13 cellular contexts compared by ENCODE assay signal in genomic region chr16:72246423-72246822, GRCh38.
DNase-seq lines count a peak whose midpoint lies in the region; ATAC-seq and TF ChIP-seq lines count a peak whose summit lies in the region.
"Had no signal": no experiment of that assay in that cellular context is flagged by ENCODE, and none has a peak within 500 bp of the region (broad histone marks: within the 10 kb centered on the region; RNA-seq: fewer than 3 reads in every experiment).

No MANE protein-coding gene starts in this region.

- peak; percentile 35 for DNase-seq in NCI-H748 (lab: John Stamatoyannopoulos, UW; ENCODE audit: unreplicated experiment)
- DNase-seq in NCI-H748 treated with DMSO at 0.1 percent for 48 hours (lab: John Stamatoyannopoulos, UW): no peak
- DNase-seq in activated CD8-positive, alpha-beta T cell treated with anti-CD3 and anti-CD28 coated beads for 36 hours: no peak
- DNase-seq in activated T-helper 2 cell treated with anti-CD3 and anti-CD28 coated beads, Interferon-gamma antibody, Interleukin-2, Interleukin-4, amounts not matched to agents 10 μg/mL and 5 μg/mL and 100 μg/mL, durations not matched to agents 14 hours and 24 hours and 36 hours (ENCODE audit: low spot score): no peak
- no peak for DNase-seq in NCI-H1417 treated with DMSO at 0.1 percent for 48 hours (lab: John Stamatoyannopoulos, UW)
- DNase-seq in PC-9: no peak
- DNase-seq: DMS 273 treated with DMSO at 0.1 percent for 48 hours, midbrain, NCI-H82, substantia nigra had no signal

- no peaks in the 10 kb centered on the region for H3K9me2 ChIP-seq in PC-9 (ENCODE audit: insufficient read depth)

- POLR2A ChIA-PET in activated CD8-positive, alpha-beta T cell treated with anti-CD3 and anti-CD28 coated beads for 36 hours (lab: Charles Lee): interaction anchor here (1.0 kb wide), 1 partner anchor 538 kb away, joined by 3 read pairs; no protein-coding TSS in a partner anchor
- POLR2A ChIA-PET in PC-9 (lab: Charles Lee; ENCODE audit: unreplicated experiment): no interaction called here

- H3K36me3 ChIP-seq in PC-9 (ENCODE audit: low read depth): no peaks in the 10 kb centered on the region

- no peaks in the 10 kb centered on the region for H4K20me1 ChIP-seq in PC-9 (ENCODE audit: insufficient read depth)

- ATAC-seq in GM21526 (IDR thresholded peaks at IDR 0.05; ENCODE audit: low FRiP score, unreplicated experiment) (peak; percentile 81), HG03066 (IDR thresholded peaks at IDR 0.05; ENCODE audit: low read depth, unreplicated experiment) (peak; percentile 94)
- ATAC-seq in activated CD8-positive, alpha-beta T cell treated with anti-CD3 and anti-CD28 coated beads for 36 hours: peak; percentile 58

- CTCF ChIA-PET in activated CD8-positive, alpha-beta T cell treated with anti-CD3 and anti-CD28 coated beads for 36 hours (lab: Charles Lee): interaction anchor here (1.3 to 1.4 kb wide), 2 partner anchors 10 to 122 kb away, joined by 3 to 4 read pairs; no protein-coding TSS in a partner anchor
- CTCF ChIA-PET in PC-9 (lab: Charles Lee): no interaction called here

- H3K4me2 ChIP-seq in PC-9: no peak overlapping the region

- no peaks in the 10 kb centered on the region for H3K36me3 Mint-ChIP-seq in activated CD8-positive, alpha-beta T cell treated with anti-CD3 and anti-CD28 coated beads for 36 hours (ENCODE audit: low read depth)
- H3K36me3 Mint-ChIP-seq in activated T-helper 2 cell treated with anti-CD3 and anti-CD28 coated beads, Interferon-gamma antibody, Interleukin-2, Interleukin-4, amounts not matched to agents 10 μg/mL and 5 μg/mL and 100 μg/mL, durations not matched to agents 14 hours and 24 hours and 36 hours (ENCODE audit: low read depth): no peaks in the 10 kb centered on the region

- no peak overlapping the region for H3K27ac ChIP-seq in PC-9
- H3K27ac ChIP-seq: epithelial cell of prostate had no signal

- H3K27me3 ChIP-seq in PC-9 (ENCODE audit: insufficient read depth, low read depth): no peaks in the 10 kb centered on the region

- no peaks in the 10 kb centered on the region for H3K9me3 Mint-ChIP-seq in activated CD8-positive, alpha-beta T cell treated with anti-CD3 and anti-CD28 coated beads for 36 hours
- H3K9me3 Mint-ChIP-seq in activated T-helper 2 cell treated with anti-CD3 and anti-CD28 coated beads, Interferon-gamma antibody, Interleukin-2, Interleukin-4, amounts not matched to agents 10 μg/mL and 5 μg/mL and 100 μg/mL, durations not matched to agents 14 hours and 24 hours and 36 hours: no peaks in the 10 kb centered on the region

- intact Hi-C loops in activated CD8-positive, alpha-beta T cell treated with anti-CD3 and anti-CD28 coated beads for 36 hours (cut with micrococcal nuclease): no loop called here
- intact Hi-C loops in activated T-helper 2 cell treated with anti-CD3 and anti-CD28 coated beads, Interferon-gamma antibody, Interleukin-2, Interleukin-4, amounts not matched to agents 10 μg/mL and 5 μg/mL and 100 μg/mL, durations not matched to agents 14 hours and 24 hours and 36 hours (cut with micrococcal nuclease): no loop called here
- intact Hi-C loops in PC-9 (cut with micrococcal nuclease; ENCODE audit: unreplicated experiment): no loop called here

- H3K27me3 Mint-ChIP-seq in activated CD8-positive, alpha-beta T cell treated with anti-CD3 and anti-CD28 coated beads for 36 hours: no peaks in the 10 kb centered on the region
- peaks cover 5% of the 10 kb centered on the region for H3K27me3 Mint-ChIP-seq in activated T-helper 2 cell treated with anti-CD3 and anti-CD28 coated beads, Interferon-gamma antibody, Interleukin-2, Interleukin-4, amounts not matched to agents 10 μg/mL and 5 μg/mL and 100 μg/mL, durations not matched to agents 14 hours and 24 hours and 36 hours (ENCODE audit: low read depth)

- peaks cover 7% of the 10 kb centered on the region for H3K4me1 Mint-ChIP-seq in activated CD8-positive, alpha-beta T cell treated with anti-CD3 and anti-CD28 coated beads for 36 hours (ENCODE audit: low read depth)
- H3K4me1 Mint-ChIP-seq in activated T-helper 2 cell treated with anti-CD3 and anti-CD28 coated beads, Interferon-gamma antibody, Interleukin-2, Interleukin-4, amounts not matched to agents 10 μg/mL and 5 μg/mL and 100 μg/mL, durations not matched to agents 14 hours and 24 hours and 36 hours (ENCODE audit: low read depth): peaks cover 13% of the 10 kb centered on the region

- TF ChIP-seq CTCF in activated CD8-positive, alpha-beta T cell treated with anti-CD3 and anti-CD28 coated beads for 36 hours (IDR thresholded peaks at IDR 0.05): no peak
- TF ChIP-seq CTCF in PC-9 (conservative IDR thresholded peaks at IDR 0.05): no peak

- no peaks in the 10 kb centered on the region for H3K79me2 ChIP-seq in PC-9 (ENCODE audit: low read depth)

- H3K4me3 Mint-ChIP-seq in activated CD8-positive, alpha-beta T cell treated with anti-CD3 and anti-CD28 coated beads for 36 hours: no peak overlapping the region
- no peak overlapping the region for H3K4me3 Mint-ChIP-seq in activated T-helper 2 cell treated with anti-CD3 and anti-CD28 coated beads, Interferon-gamma antibody, Interleukin-2, Interleukin-4, amounts not matched to agents 10 μg/mL and 5 μg/mL and 100 μg/mL, durations not matched to agents 14 hours and 24 hours and 36 hours (ENCODE audit: low read depth)

- no peak overlapping the region for H2AFZ ChIP-seq in PC-9

- no peaks in the 10 kb centered on the region for H3K9me3 ChIP-seq in PC-9 (ENCODE audit: insufficient read depth, low read depth)

- no TSS peak for BruUV-seq in PC-9 (replicated peaks; lab: Mats Ljungman, UMichigan)

- no peak overlapping the region for H3K4me3 ChIP-seq in PC-9

- no peaks in the 10 kb centered on the region for H3K4me1 ChIP-seq in PC-9 (replicated peaks; ENCODE audit: insufficient read depth)

- no peak overlapping the region for H3K27ac Mint-ChIP-seq in activated CD8-positive, alpha-beta T cell treated with anti-CD3 and anti-CD28 coated beads for 36 hours
- H3K27ac Mint-ChIP-seq in activated T-helper 2 cell treated with anti-CD3 and anti-CD28 coated beads, Interferon-gamma antibody, Interleukin-2, Interleukin-4, amounts not matched to agents 10 μg/mL and 5 μg/mL and 100 μg/mL, durations not matched to agents 14 hours and 24 hours and 36 hours: no peak overlapping the region

- no peaks in the 10 kb centered on the region for H3F3A ChIP-seq in PC-9 (ENCODE audit: insufficient read depth, low read depth)
